2 cellular contexts compared by ENCODE assay signal in the genomic region with DNA sequence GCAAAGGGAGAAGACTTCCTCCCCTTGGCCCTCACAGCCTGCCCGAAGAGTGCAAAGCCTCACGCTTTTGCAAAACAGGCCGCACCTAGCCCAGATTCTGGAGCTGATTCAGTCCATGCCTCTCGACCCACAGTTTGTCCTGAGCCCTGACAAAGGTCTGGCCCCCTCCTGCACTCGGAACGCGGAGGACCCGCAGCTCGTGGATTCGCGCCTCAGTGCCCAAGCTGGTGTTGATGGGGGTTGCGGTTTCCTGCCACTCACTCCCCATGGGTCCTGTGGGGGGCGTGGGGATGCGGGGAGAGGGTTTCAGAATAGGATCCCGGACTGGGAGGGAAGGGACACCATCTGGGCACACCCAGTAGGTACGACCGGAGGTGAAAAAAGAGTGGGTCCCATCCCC.
A peak's percentile ranks its signal among the peaks of the same experiment; 100 is the strongest.
TF ChIP-seq lines count a peak whose summit lies in the region.

No MANE protein-coding gene starts in this region.

TF ChIP-seq in GM23338, 12 proteins besides CTCF, POLR2A, EP300 and RAD21 (continued from another document):
- TF ChIP-seq, protein P1, sequence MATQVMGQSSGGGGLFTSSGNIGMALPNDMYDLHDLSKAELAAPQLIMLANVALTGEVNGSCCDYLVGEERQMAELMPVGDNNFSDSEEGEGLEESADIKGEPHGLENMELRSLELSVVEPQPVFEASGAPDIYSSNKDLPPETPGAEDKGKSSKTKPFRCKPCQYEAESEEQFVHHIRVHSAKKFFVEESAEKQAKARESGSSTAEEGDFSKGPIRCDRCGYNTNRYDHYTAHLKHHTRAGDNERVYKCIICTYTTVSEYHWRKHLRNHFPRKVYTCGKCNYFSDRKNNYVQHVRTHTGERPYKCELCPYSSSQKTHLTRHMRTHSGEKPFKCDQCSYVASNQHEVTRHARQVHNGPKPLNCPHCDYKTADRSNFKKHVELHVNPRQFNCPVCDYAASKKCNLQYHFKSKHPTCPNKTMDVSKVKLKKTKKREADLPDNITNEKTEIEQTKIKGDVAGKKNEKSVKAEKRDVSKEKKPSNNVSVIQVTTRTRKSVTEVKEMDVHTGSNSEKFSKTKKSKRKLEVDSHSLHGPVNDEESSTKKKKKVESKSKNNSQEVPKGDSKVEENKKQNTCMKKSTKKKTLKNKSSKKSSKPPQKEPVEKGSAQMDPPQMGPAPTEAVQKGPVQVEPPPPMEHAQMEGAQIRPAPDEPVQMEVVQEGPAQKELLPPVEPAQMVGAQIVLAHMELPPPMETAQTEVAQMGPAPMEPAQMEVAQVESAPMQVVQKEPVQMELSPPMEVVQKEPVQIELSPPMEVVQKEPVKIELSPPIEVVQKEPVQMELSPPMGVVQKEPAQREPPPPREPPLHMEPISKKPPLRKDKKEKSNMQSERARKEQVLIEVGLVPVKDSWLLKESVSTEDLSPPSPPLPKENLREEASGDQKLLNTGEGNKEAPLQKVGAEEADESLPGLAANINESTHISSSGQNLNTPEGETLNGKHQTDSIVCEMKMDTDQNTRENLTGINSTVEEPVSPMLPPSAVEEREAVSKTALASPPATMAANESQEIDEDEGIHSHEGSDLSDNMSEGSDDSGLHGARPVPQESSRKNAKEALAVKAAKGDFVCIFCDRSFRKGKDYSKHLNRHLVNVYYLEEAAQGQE (IDR thresholded peaks at IDR 0.05; ENCODE audit: unreplicated experiment) = no peak
- TF ChIP-seq CREB1 (CRISPR knock-in tag; IDR thresholded peaks at IDR 0.05; ENCODE audit: low read depth) (no peak), JUNB (IDR thresholded peaks at IDR 0.05; ENCODE audit: unreplicated experiment) (no peak), ZNF331 (CRISPR knock-in tag; IDR thresholded peaks at IDR 0.05; ENCODE audit: low read depth) (no peak), NANOG (IDR thresholded peaks at IDR 0.05; ENCODE audit: borderline replicate concordance) (no peak), STAT1 (IDR thresholded peaks at IDR 0.05; ENCODE audit: unreplicated experiment) (no peak), ZNF114 (CRISPR knock-in tag; IDR thresholded peaks at IDR 0.05) (no peak)
- TF ChIP-seq, protein P2, sequence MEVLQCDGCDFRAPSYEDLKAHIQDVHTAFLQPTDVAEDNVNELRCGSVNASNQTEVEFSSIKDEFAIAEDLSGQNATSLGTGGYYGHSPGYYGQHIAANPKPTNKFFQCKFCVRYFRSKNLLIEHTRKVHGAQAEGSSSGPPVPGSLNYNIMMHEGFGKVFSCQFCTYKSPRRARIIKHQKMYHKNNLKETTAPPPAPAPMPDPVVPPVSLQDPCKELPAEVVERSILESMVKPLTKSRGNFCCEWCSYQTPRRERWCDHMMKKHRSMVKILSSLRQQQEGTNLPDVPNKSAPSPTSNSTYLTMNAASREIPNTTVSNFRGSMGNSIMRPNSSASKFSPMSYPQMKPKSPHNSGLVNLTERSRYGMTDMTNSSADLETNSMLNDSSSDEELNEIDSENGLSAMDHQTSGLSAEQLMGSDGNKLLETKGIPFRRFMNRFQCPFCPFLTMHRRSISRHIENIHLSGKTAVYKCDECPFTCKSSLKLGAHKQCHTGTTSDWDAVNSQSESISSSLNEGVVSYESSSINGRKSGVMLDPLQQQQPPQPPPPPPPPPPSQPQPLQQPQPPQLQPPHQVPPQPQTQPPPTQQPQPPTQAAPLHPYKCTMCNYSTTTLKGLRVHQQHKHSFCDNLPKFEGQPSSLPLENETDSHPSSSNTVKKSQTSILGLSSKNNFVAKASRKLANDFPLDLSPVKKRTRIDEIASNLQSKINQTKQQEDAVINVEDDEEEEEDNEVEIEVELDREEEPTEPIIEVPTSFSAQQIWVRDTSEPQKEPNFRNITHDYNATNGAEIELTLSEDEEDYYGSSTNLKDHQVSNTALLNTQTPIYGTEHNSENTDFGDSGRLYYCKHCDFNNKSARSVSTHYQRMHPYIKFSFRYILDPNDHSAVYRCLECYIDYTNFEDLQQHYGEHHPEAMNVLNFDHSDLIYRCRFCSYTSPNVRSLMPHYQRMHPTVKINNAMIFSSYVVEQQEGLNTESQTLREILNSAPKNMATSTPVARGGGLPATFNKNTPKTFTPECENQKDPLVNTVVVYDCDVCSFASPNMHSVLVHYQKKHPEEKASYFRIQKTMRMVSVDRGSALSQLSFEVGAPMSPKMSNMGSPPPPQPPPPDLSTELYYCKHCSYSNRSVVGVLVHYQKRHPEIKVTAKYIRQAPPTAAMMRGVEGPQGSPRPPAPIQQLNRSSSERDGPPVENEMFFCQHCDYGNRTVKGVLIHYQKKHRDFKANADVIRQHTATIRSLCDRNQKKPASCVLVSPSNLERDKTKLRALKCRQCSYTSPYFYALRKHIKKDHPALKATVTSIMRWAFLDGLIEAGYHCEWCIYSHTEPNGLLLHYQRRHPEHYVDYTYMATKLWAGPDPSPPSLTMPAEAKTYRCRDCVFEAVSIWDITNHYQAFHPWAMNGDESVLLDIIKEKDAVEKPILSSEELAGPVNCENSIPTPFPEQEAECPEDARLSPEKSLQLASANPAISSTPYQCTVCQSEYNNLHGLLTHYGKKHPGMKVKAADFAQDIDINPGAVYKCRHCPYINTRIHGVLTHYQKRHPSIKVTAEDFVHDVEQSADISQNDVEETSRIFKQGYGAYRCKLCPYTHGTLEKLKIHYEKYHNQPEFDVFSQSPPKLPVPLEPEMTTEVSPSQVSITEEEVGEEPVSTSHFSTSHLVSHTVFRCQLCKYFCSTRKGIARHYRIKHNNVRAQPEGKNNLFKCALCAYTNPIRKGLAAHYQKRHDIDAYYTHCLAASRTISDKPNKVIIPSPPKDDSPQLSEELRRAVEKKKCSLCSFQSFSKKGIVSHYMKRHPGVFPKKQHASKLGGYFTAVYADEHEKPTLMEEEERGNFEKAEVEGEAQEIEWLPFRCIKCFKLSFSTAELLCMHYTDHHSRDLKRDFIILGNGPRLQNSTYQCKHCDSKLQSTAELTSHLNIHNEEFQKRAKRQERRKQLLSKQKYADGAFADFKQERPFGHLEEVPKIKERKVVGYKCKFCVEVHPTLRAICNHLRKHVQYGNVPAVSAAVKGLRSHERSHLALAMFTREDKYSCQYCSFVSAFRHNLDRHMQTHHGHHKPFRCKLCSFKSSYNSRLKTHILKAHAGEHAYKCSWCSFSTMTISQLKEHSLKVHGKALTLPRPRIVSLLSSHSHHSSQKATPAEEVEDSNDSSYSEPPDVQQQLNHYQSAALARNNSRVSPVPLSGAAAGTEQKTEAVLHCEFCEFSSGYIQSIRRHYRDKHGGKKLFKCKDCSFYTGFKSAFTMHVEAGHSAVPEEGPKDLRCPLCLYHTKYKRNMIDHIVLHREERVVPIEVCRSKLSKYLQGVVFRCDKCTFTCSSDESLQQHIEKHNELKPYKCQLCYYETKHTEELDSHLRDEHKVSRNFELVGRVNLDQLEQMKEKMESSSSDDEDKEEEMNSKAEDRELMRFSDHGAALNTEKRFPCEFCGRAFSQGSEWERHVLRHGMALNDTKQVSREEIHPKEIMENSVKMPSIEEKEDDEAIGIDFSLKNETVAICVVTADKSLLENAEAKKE (CRISPR knock-in tag; IDR thresholded peaks at IDR 0.05) = no peak

TF ChIP-seq in WTC11, 78 proteins besides CTCF, POLR2A, EP300 and RAD21:
- TF ChIP-seq, protein P3, sequence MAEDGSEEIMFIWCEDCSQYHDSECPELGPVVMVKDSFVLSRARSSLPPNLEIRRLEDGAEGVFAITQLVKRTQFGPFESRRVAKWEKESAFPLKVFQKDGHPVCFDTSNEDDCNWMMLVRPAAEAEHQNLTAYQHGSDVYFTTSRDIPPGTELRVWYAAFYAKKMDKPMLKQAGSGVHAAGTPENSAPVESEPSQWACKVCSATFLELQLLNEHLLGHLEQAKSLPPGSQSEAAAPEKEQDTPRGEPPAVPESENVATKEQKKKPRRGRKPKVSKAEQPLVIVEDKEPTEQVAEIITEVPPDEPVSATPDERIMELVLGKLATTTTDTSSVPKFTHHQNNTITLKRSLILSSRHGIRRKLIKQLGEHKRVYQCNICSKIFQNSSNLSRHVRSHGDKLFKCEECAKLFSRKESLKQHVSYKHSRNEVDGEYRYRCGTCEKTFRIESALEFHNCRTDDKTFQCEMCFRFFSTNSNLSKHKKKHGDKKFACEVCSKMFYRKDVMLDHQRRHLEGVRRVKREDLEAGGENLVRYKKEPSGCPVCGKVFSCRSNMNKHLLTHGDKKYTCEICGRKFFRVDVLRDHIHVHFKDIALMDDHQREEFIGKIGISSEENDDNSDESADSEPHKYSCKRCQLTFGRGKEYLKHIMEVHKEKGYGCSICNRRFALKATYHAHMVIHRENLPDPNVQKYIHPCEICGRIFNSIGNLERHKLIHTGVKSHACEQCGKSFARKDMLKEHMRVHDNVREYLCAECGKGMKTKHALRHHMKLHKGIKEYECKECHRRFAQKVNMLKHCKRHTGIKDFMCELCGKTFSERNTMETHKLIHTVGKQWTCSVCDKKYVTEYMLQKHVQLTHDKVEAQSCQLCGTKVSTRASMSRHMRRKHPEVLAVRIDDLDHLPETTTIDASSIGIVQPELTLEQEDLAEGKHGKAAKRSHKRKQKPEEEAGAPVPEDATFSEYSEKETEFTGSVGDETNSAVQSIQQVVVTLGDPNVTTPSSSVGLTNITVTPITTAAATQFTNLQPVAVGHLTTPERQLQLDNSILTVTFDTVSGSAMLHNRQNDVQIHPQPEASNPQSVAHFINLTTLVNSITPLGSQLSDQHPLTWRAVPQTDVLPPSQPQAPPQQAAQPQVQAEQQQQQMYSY (CRISPR knock-in tag; IDR thresholded peaks at IDR 0.05) = peak; percentile 59
- no peak for TF ChIP-seq EMX1 (CRISPR knock-in tag; IDR thresholded peaks at IDR 0.05)
